ENCODE assay signal across 8 cellular contexts in the genomic region with DNA sequence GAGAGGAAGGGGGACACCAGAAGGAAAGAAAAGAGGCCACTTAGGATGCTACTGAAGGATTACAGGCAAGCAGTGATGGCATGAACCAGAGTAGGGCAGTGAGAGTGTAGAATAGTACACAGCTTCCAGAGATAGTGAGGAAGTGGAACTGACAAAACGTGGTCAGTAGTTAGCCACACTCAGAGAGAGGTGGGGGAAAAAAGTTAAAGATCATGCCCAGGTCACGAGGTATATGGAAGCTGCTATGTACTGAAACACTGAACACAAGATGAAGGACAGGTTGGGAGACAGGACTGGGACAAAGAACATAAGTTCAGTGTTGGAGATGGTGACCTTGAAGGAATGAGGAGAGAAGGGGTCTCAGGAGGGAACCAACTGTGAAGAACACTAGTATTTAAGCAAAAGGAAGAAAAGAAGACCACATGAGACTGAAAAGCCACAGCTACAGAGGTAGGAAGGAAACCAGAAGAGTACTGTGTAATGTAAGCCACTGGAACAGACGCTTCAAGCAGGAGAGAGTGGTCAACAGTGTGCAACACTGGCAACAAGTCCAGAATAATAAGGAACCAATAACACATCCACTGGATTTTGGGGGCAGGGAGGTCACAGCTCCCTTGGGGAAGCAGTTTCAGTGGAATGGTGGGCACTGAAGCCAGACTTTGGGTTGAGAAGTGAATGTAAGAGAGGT. TPM values are rescaled to one million over a fixed set of nuclear protein-coding genes. Genes with fewer than 3 reads are reported as not detected.
DNase-seq lines count a peak whose midpoint lies in the region; ATAC-seq and TF ChIP-seq lines count a peak whose summit lies in the region.

No MANE protein-coding gene starts in this region.

- peaks cover 24% of the 10 kb centered on the region for H3K4me1 Mint-ChIP-seq in glutamatergic neuron (ENCODE audit: low read depth, unreplicated experiment)

- H3K4me3 Mint-ChIP-seq in glutamatergic neuron (ENCODE audit: unreplicated experiment) = peak overlapping the region; percentile 8

- no peak overlapping the region for H3K27ac Mint-ChIP-seq in glutamatergic neuron (ENCODE audit: unreplicated experiment)

- no peaks in the 10 kb centered on the region for H3K9me3 Mint-ChIP-seq in glutamatergic neuron (ENCODE audit: unreplicated experiment)

- DNase-seq in glutamatergic neuron (no peak), T1000 (lab: John Stamatoyannopoulos, UW) (no peak), amygdala (lab: John Stamatoyannopoulos, UW) (no peak), HK-2 (ENCODE audit: unreplicated experiment) (no peak)

- ATAC-seq in GM18498 (IDR thresholded peaks at IDR 0.05; ENCODE audit: unreplicated experiment) (peak; percentile 74), GM21423 (IDR thresholded peaks at IDR 0.05; ENCODE audit: unreplicated experiment) (peak; percentile 81), HG03354 (IDR thresholded peaks at IDR 0.05; ENCODE audit: poor library complexity, severe bottlenecking, unreplicated experiment) (peak; percentile 79), HG02970 (IDR thresholded peaks at IDR 0.05; ENCODE audit: low FRiP score, unreplicated experiment) (no peak)

- no peak for TF ChIP-seq CTCF in glutamatergic neuron (IDR thresholded peaks at IDR 0.05; ENCODE audit: partially characterized antibody, unreplicated experiment)

- peaks cover 6% of the 10 kb centered on the region for H3K36me3 Mint-ChIP-seq in glutamatergic neuron (ENCODE audit: unreplicated experiment)

- peaks cover 6% of the 10 kb centered on the region for H3K27me3 Mint-ChIP-seq in glutamatergic neuron (ENCODE audit: unreplicated experiment)

RNA-seq across cellular contexts. Expression of a gene that starts 45.5 kb away (rescaled TPM):
- 97.0 TPM for total RNA-seq in glutamatergic neuron (ENCODE audit: unreplicated experiment)
